11 cellular contexts compared by ENCODE assay signal in genomic region chr5:55427157-55427556, GRCh38.
DNase-seq lines count a peak whose midpoint lies in the region; ATAC-seq and TF ChIP-seq lines count a peak whose summit lies in the region.
"Had no signal": no experiment of that assay in that cellular context is flagged by ENCODE, and none has a peak within 500 bp of the region (broad histone marks: within the 10 kb centered on the region; RNA-seq: fewer than 3 reads in every experiment).

No MANE protein-coding gene starts in this region.

- 45 to 65% (median 60%) methylated on average over 1 of the region's 1 CpG for WGBS in heart left ventricle, 4 donors

- no peak for TF ChIP-seq POLR2A in heart left ventricle (IDR thresholded peaks at IDR 0.05)

- H3K9me3 ChIP-seq in heart left ventricle, result no peaks in the 10 kb centered on the region
- no peaks in the 10 kb centered on the region for H3K9me3 ChIP-seq in subcutaneous abdominal adipose tissue (ENCODE audit: control insufficient read depth in 5 of 5, low read length in 5 of 5)

- intact Hi-C loops in heart left ventricle (cut with DNase I), result loop anchor here in 2 of 10 donors (10.0 kb wide), 2 partner anchors 98 to 178 kb away; no protein-coding TSS in a partner anchor

- no peak overlapping the region for H3K9ac ChIP-seq in subcutaneous abdominal adipose tissue (ENCODE audit: low read length in 5 of 5)

- H3K27ac ChIP-seq in heart left ventricle, result peak overlapping the region in 9 of 12 donors; percentile 5 to 71 (median 28)
- H3K27ac ChIP-seq in subcutaneous abdominal adipose tissue (ENCODE audit: low read depth, low read length), result peak overlapping the region; percentile 27
- H3K27ac ChIP-seq: RWPE1 had no signal

- no peak overlapping the region for H3K4me3 ChIP-seq in heart left ventricle
- no peak overlapping the region for H3K4me3 ChIP-seq in subcutaneous abdominal adipose tissue (ENCODE audit: low read depth in 1 of 5, low read length in 5 of 5)

- H3K27me3 ChIP-seq in heart left ventricle (no peaks in the 10 kb centered on the region), subcutaneous abdominal adipose tissue (ENCODE audit: control insufficient read depth in 5 of 5, insufficient read depth in 4 of 5, low read length in 5 of 5) (no peaks in the 10 kb centered on the region)

- H3K36me3 ChIP-seq in heart left ventricle (peaks cover 0 to 69% (median 53%) of the 10 kb centered on the region in 9 donors), subcutaneous abdominal adipose tissue (ENCODE audit: control insufficient read depth in 5 of 5, insufficient read depth in 5 of 5, low read length in 5 of 5) (peaks cover 38 to 68% (median 56%) of the 10 kb centered on the region in 5 donors)

- ATAC-seq in SK-N-SH treated with all-trans-retinoic acid at 6 μM for 48 hours, result peak; percentile 70
- peak; percentile 78 to 86 (median 84) for ATAC-seq in heart left ventricle
- ATAC-seq in GM21737 (IDR thresholded peaks at IDR 0.05; ENCODE audit: unreplicated experiment), result no peak
- ATAC-seq: naive thymus-derived CD4-positive, alpha-beta T cell had no signal

- DNase-seq in NCI-H2196 (lab: John Stamatoyannopoulos, UW; ENCODE audit: unreplicated experiment), result peak; percentile 34
- no peak for DNase-seq in NCI-H2196 treated with DMSO at 0.1 percent for 48 hours (lab: John Stamatoyannopoulos, UW; ENCODE audit: unreplicated experiment)
- peak in 4 of 5 donors; percentile 57 to 71 (median 58) for DNase-seq in heart left ventricle
- DNase-seq in stimulated activated naive CD4-positive, alpha-beta T cell treated with Interleukin-2 at 50 U/mL for 16 hours (lab: John Stamatoyannopoulos, UW), result no peak
- DNase-seq in NCI-H146 (lab: John Stamatoyannopoulos, UW), result no peak
- DNase-seq: AML-193; naive thymus-derived CD4-positive, alpha-beta T cell had no signal

- peaks cover 0 to 40% (median 28%) of the 10 kb centered on the region in 12 donors for H3K4me1 ChIP-seq in heart left ventricle
- H3K4me1 ChIP-seq in subcutaneous abdominal adipose tissue (ENCODE audit: control insufficient read depth in 5 of 5, insufficient read depth in 5 of 5, low read length in 5 of 5), result peaks cover 0 to 18% (median 9%) of the 10 kb centered on the region in 5 donors

- TF ChIP-seq CTCF in heart left ventricle (IDR thresholded peaks at IDR 0.05), result no peak

TF ChIP-seq in SK-N-SH treated with all-trans-retinoic acid at 6 μM for 48 hours, 23 proteins besides CTCF, POLR2A, EP300 and RAD21:
- TF ChIP-seq ZNF70 (CRISPR knock-in tag; IDR thresholded peaks at IDR 0.05) (no peak), ISL1 (CRISPR knock-in tag; IDR thresholded peaks at IDR 0.05) (peak; percentile 27; the same call in 1 of the 2 replicates)
TF ChIP-seq in SK-N-SH treated with all-trans-retinoic acid at 6 μM for 48 hours: peak in this region for 1.

Comparison
In these comparisons a context has a peak if more than half of its experiments do, and no peak if none do; other contexts are left out.
1. DNase-seq: peak in NCI-H2196 (single experiment) and heart left ventricle (4 of 5); none in NCI-H2196 treated with DMSO at 0.1 percent for 48 hours (single experiment), stimulated activated naive CD4-positive, alpha-beta T cell treated with Interleukin-2 at 50 U/mL for 16 hours (single experiment) and NCI-H146 (single experiment).